19 cellular contexts compared by ENCODE assay signal in genomic region chr2:164651361-164651760, GRCh38. TPM values are rescaled to one million over a fixed set of nuclear protein-coding genes. Genes with fewer than 3 reads are reported as not detected.
DNase-seq lines count a peak whose midpoint lies in the region; TF ChIP-seq lines count a peak whose summit lies in the region.
"Had no signal": no experiment of that assay in that cellular context is flagged by ENCODE, and none has a peak within 500 bp of the region (broad histone marks: within the 10 kb centered on the region; RNA-seq: fewer than 3 reads in every experiment).

No MANE protein-coding gene starts in this region.

- no peak overlapping the region for H3K4me2 ChIP-seq in mesendoderm (ENCODE audit: low read length)

- POLR2A ChIA-PET in AG04449 (lab: Yijun Ruan, JAX): no interaction called here

- no peak overlapping the region for H2AK5ac ChIP-seq in mesendoderm (ENCODE audit: low read length)

- H2BK5ac ChIP-seq in mesendoderm (ENCODE audit: low read length): no peak overlapping the region

- no peak overlapping the region for H2BK120ac ChIP-seq in mesendoderm (ENCODE audit: low read depth, low read length)

- peaks cover 14% of the 10 kb centered on the region for H3K27me3 ChIP-seq in HUES48 (ENCODE audit: control insufficient read depth, insufficient read depth, low read length)
- H3K27me3 ChIP-seq in mesendoderm (ENCODE audit: insufficient read depth, low read length, poor library complexity): no peaks in the 10 kb centered on the region
- no peaks in the 10 kb centered on the region for H3K27me3 ChIP-seq in dorsolateral prefrontal cortex
- H3K27me3 ChIP-seq: SJCRH30 had no signal

- H4K8ac ChIP-seq in mesendoderm (ENCODE audit: low read depth, low read length): no peak overlapping the region

- CTCF ChIA-PET in AG04449 (lab: Yijun Ruan, JAX): interaction anchor here (0.8 to 1.0 kb wide), 2 partner anchors 91 to 114 kb away, joined by 3 to 5 read pairs; no protein-coding TSS in a partner anchor

- H3K36me3 ChIP-seq in HUES48 (ENCODE audit: control insufficient read depth, insufficient read depth, low read length) (no peaks in the 10 kb centered on the region), mesendoderm (ENCODE audit: control insufficient read depth, insufficient read depth, low read length) (no peaks in the 10 kb centered on the region)
- H3K36me3 ChIP-seq: SJCRH30 had no signal

- peaks cover 22% of the 10 kb centered on the region for H3K9me3 ChIP-seq in HUES48 (ENCODE audit: control insufficient read depth, insufficient read depth, low read length)

- intact Hi-C loops in dorsolateral prefrontal cortex (cut with DNase I): no loop called here

- no peak overlapping the region for H3K9ac ChIP-seq in HUES48 (ENCODE audit: low read depth, low read length)
- H3K9ac ChIP-seq in mesendoderm (ENCODE audit: low read length): no peak overlapping the region

- peak overlapping the region; percentile 46 for H3K27ac ChIP-seq in HUES48 (ENCODE audit: low read depth, low read length)
- no peak overlapping the region for H3K27ac ChIP-seq in mesendoderm (ENCODE audit: low read depth, low read length)
- H3K27ac ChIP-seq in dorsolateral prefrontal cortex: no peak overlapping the region
- H3K27ac ChIP-seq: SJCRH30 had no signal

- DNase-seq in AG04449 (ENCODE audit: low read depth, low spot score): peak; percentile 14
- peak; percentile 25 for DNase-seq in epidermal melanocyte (ENCODE audit: insufficient read length, low spot score)
- DNase-seq in mesendoderm: peak; percentile 27
- no peak for DNase-seq in NCI-H2107 (lab: John Stamatoyannopoulos, UW)
- DNase-seq in dorsolateral prefrontal cortex: no peak
- no peak for DNase-seq in NCI-H2107 treated with DMSO at 0.1 percent for 48 hours (lab: John Stamatoyannopoulos, UW; ENCODE audit: unreplicated experiment)
- DNase-seq: 8988T, ACHN, DMS153, DND-41, Karpas-422, NCI-H1092, NCI-H1436, NCI-H187, NCI-H446, NCI-H524 treated with DMSO at 0.1 percent for 48 hours, NCI-H774, SJCRH30 had no signal

- no peak overlapping the region for H2BK15ac ChIP-seq in mesendoderm (replicated peaks; ENCODE audit: low read depth)

- H3K4me1 ChIP-seq in HUES48 (ENCODE audit: control insufficient read depth, insufficient read depth, low read length) (peaks cover 13% of the 10 kb centered on the region), mesendoderm (ENCODE audit: control insufficient read depth, low read depth, low read length) (no peaks in the 10 kb centered on the region)
- H3K4me1 ChIP-seq: SJCRH30 had no signal

- H3K4ac ChIP-seq in mesendoderm (ENCODE audit: low read depth, low read length): no peak overlapping the region

- H3K79me2 ChIP-seq in mesendoderm (ENCODE audit: control insufficient read depth, insufficient read depth, low read length): no peaks in the 10 kb centered on the region

- no peaks in the 10 kb centered on the region for H3K79me1 ChIP-seq in mesendoderm (ENCODE audit: low read length)

- no peak for TF ChIP-seq CTCF in AG04449 (IDR thresholded peaks at IDR 0.05; ENCODE audit: insufficient read depth, low read length, missing control alignments)
- no peak for TF ChIP-seq CTCF in dorsolateral prefrontal cortex (IDR thresholded peaks at IDR 0.05 in 54 of 56, conservative IDR thresholded peaks at IDR 0.05 in 2 of 56; ENCODE audit: low read depth in 1 of 56, partially characterized antibody in 56 of 56)

- no peak overlapping the region for H3K56ac ChIP-seq in mesendoderm (ENCODE audit: low read length)

- no peak overlapping the region for H3K23ac ChIP-seq in mesendoderm (ENCODE audit: low read length)

- no peak overlapping the region for H4K5ac ChIP-seq in mesendoderm (ENCODE audit: low read length)

- H3K18ac ChIP-seq in mesendoderm (ENCODE audit: low read length): no peak overlapping the region

- H3K4me3 ChIP-seq in AG04449 (ENCODE audit: low read depth, low read length) (no peak overlapping the region), HUES48 (ENCODE audit: low read depth, low read length) (no peak overlapping the region), mesendoderm (ENCODE audit: low read length) (no peak overlapping the region), dorsolateral prefrontal cortex (no peak overlapping the region)
- H3K4me3 ChIP-seq: SJCRH30 had no signal

- WGBS in mesendoderm (ENCODE audit: extremely low coverage, insufficient coverage, low lambda C conversion rate): no CpG with 5 or more reads among the region's 1 CpG

RNA-seq across cellular contexts. Expression of gene GRB14, which starts 30.1 kb away (rescaled TPM):
- 31.1 TPM for polyA plus RNA-seq in mesendoderm (2013, experiment 1 of 2)
- 30.3 TPM for polyA plus RNA-seq in mesendoderm (2013, experiment 2 of 2)
- total RNA-seq in dorsolateral prefrontal cortex: 10 to 100 TPM in 26 of 120 experiments, 1 to 10 TPM in 94; 1.9 to 24.0 (median 6.5) TPM
- total RNA-seq: SJCRH30 had no signal

Comparison
In these comparisons a context has a peak if more than half of its experiments do, and no peak if none do; other contexts are left out.
1. DNase-seq: peak in AG04449 (single experiment), epidermal melanocyte (single experiment) and mesendoderm (single experiment); none in NCI-H2107 (single experiment), dorsolateral prefrontal cortex (0 of 10) and NCI-H2107 treated with DMSO at 0.1 percent for 48 hours (single experiment).